ENCODE assay signal across 19 cellular contexts in the genomic region with DNA sequence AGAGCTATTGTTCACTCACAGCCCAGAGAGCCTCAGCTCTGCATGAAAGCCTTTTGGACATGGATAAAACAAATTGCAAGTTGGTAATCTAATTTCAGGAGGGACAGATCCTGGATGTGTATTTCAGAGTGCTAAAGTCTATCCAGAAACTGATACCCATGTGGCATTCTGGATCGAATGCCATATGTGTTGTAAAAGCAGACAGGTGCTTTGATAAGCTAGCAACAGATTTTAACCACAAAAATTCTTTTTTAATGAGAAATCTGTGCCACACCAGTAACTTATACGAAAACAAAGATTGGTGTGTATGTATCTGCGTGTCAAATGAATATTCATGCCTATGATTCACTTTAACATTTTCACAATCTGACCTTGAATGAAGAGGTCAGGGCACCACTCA.
A peak's percentile ranks its signal among the peaks of the same experiment; 100 is the strongest.
DNase-seq lines count a peak whose midpoint lies in the region; FAIRE-seq and TF ChIP-seq lines count a peak whose summit lies in the region.
"Had no signal": no experiment of that assay in that cellular context is flagged by ENCODE, and none has a peak within 500 bp of the region (broad histone marks: within the 10 kb centered on the region; RNA-seq: fewer than 3 reads in every experiment).

No MANE protein-coding gene starts in this region.

- H3K79me2 ChIP-seq in astrocyte (ENCODE audit: insufficient read depth, low read length): no peaks in the 10 kb centered on the region

- no peaks in the 10 kb centered on the region for H3K27me3 Mint-ChIP-seq in astrocyte (ENCODE audit: low read depth, unreplicated experiment)
- H3K27me3 Mint-ChIP-seq: CD4-positive, alpha-beta memory T cell; IgD-negative memory B cell had no signal

- no peak for TF ChIP-seq CTCF in astrocyte (IDR thresholded peaks at IDR 0.05; ENCODE audit: insufficient read depth, low read depth, low read length)

- no peak overlapping the region for H3K27ac ChIP-seq in astrocyte (ENCODE audit: low read depth, low read length)
- H3K27ac ChIP-seq: BLaER1, GM23248, HL-60 had no signal

- H3K4me1 ChIP-seq in astrocyte (ENCODE audit: insufficient read depth, low read length): no peaks in the 10 kb centered on the region
- H3K4me1 ChIP-seq: BLaER1 had no signal

- H4K20me1 ChIP-seq in astrocyte (ENCODE audit: insufficient read depth, low read length): no peaks in the 10 kb centered on the region
- H4K20me1 ChIP-seq: BLaER1 had no signal

- H3K27ac Mint-ChIP-seq in astrocyte (ENCODE audit: unreplicated experiment): no peak overlapping the region
- H3K27ac Mint-ChIP-seq: CD14-positive monocyte; CD4-positive, alpha-beta memory T cell; IgD-negative memory B cell had no signal

- no peak overlapping the region for H3K9ac ChIP-seq in astrocyte (ENCODE audit: low read length)
- H3K9ac ChIP-seq: BLaER1, GM23248 had no signal

- H3K27me3 ChIP-seq in astrocyte (ENCODE audit: insufficient read depth, low read length): no peaks in the 10 kb centered on the region
- H3K27me3 ChIP-seq: BLaER1 had no signal

- H3K4me3 ChIP-seq in astrocyte (ENCODE audit: insufficient read depth, low read depth, low read length): no peak overlapping the region
- H3K4me3 ChIP-seq: BLaER1, GM23248 had no signal

- H3K4me1 Mint-ChIP-seq in astrocyte (ENCODE audit: low read depth, unreplicated experiment): no peaks in the 10 kb centered on the region
- H3K4me1 Mint-ChIP-seq: CD14-positive monocyte; CD4-positive, alpha-beta memory T cell; IgD-negative memory B cell had no signal

- DNase-seq in NCI-H2171 treated with DMSO at 0.1 percent for 48 hours (lab: John Stamatoyannopoulos, UW) (peak; percentile 5), NCI-H2171 (lab: John Stamatoyannopoulos, UW) (no peak), astrocyte (ENCODE audit: low read depth) (peak; percentile 2), myocyte (ENCODE audit: low read depth) (peak; percentile 6), NCI-H345 treated with DMSO at 0.1 percent for 48 hours (lab: John Stamatoyannopoulos, UW; ENCODE audit: unreplicated experiment) (no peak), cerebellar nuclear complex (lab: John Stamatoyannopoulos, UW) (no peak), RPMI8226 (no peak)
- DNase-seq: 8988T; Calu3; CD4-positive, alpha-beta memory T cell; GM23248; HCEC 1CT had no signal

- FAIRE-seq in astrocyte (lab: Jason Lieb, UNC): no peak
- FAIRE-seq: G401.6, GM12891, HepG2 had no signal

- H3K9me3 Mint-ChIP-seq in astrocyte (ENCODE audit: unreplicated experiment): no peaks in the 10 kb centered on the region

- no peak overlapping the region for H3K4me2 ChIP-seq in astrocyte (ENCODE audit: low read length)
- H3K4me2 ChIP-seq: BLaER1 had no signal

- no peaks in the 10 kb centered on the region for H3K36me3 Mint-ChIP-seq in astrocyte (ENCODE audit: low read depth, unreplicated experiment)
- H3K36me3 Mint-ChIP-seq: CD14-positive monocyte; CD4-positive, alpha-beta memory T cell; IgD-negative memory B cell had no signal

- no peak overlapping the region for H3K4me3 Mint-ChIP-seq in astrocyte (ENCODE audit: unreplicated experiment)
- H3K4me3 Mint-ChIP-seq: CD14-positive monocyte; CD4-positive, alpha-beta memory T cell; IgD-negative memory B cell had no signal

- no peaks in the 10 kb centered on the region for H3K9me3 ChIP-seq in astrocyte (ENCODE audit: insufficient read depth, low read depth, low read length)
- H3K9me3 ChIP-seq: BLaER1 had no signal

- H2AFZ ChIP-seq in astrocyte (ENCODE audit: low read depth, low read length): no peak overlapping the region
- H2AFZ ChIP-seq: GM23248 had no signal

- H3K36me3 ChIP-seq in astrocyte (ENCODE audit: insufficient read depth, low read length): no peaks in the 10 kb centered on the region
- H3K36me3 ChIP-seq: BLaER1 had no signal

Comparison
In these comparisons a context has a peak if more than half of its experiments do, and no peak if none do; other contexts are left out.
1. DNase-seq: peak in NCI-H2171 treated with DMSO at 0.1 percent for 48 hours (single experiment), astrocyte (single experiment) and myocyte (single experiment); none in NCI-H2171 (single experiment), NCI-H345 treated with DMSO at 0.1 percent for 48 hours (single experiment), cerebellar nuclear complex (0 of 2) and RPMI8226 (single experiment).